In the genomic region with DNA sequence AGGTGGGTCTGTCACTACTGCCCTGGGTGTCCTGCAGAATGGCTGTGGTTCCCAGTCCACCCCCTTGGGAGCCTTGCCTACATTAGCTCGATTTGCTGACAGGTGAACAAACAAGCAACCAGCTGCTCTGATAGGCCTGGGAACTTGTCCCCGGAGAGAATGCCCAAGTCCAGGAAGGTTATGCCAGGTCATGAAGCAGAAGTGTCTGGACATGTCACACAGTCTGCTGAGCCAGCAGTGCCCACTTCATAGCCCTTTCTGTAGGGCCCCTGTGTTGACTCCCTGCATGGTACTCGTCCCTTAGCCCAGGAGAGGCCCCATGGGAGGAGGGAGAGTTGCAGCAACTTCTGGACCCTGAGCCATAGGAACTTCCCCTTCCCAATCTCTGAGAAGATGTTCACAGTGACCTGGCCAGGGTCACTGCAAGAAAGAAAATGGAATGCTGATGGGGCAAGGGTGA, we compare ENCODE assay signal across 1 cellular context.
TF ChIP-seq lines count a peak whose summit lies in the region.

No MANE protein-coding gene starts in this region.

TF ChIP-seq in HepG2, 621 proteins besides CTCF, POLR2A, EP300 and RAD21 (continued from another document and continues in another):
- TF ChIP-seq, protein P1, sequence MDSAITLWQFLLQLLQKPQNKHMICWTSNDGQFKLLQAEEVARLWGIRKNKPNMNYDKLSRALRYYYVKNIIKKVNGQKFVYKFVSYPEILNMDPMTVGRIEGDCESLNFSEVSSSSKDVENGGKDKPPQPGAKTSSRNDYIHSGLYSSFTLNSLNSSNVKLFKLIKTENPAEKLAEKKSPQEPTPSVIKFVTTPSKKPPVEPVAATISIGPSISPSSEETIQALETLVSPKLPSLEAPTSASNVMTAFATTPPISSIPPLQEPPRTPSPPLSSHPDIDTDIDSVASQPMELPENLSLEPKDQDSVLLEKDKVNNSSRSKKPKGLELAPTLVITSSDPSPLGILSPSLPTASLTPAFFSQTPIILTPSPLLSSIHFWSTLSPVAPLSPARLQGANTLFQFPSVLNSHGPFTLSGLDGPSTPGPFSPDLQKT (CRISPR knock-in tag; IDR thresholded peaks at IDR 0.05; ENCODE audit: borderline replicate concordance): no peak
- no peak for TF ChIP-seq HDAC1 (CRISPR knock-in tag; IDR thresholded peaks at IDR 0.05)
- TF ChIP-seq, protein P2, sequence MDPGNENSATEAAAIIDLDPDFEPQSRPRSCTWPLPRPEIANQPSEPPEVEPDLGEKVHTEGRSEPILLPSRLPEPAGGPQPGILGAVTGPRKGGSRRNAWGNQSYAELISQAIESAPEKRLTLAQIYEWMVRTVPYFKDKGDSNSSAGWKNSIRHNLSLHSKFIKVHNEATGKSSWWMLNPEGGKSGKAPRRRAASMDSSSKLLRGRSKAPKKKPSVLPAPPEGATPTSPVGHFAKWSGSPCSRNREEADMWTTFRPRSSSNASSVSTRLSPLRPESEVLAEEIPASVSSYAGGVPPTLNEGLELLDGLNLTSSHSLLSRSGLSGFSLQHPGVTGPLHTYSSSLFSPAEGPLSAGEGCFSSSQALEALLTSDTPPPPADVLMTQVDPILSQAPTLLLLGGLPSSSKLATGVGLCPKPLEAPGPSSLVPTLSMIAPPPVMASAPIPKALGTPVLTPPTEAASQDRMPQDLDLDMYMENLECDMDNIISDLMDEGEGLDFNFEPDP (CRISPR knock-in tag; conservative IDR thresholded peaks at IDR 0.05): no peak
- no peak for TF ChIP-seq SPEN (CRISPR knock-in tag; IDR thresholded peaks at IDR 0.05; ENCODE audit: low read depth)
- no peak for TF ChIP-seq HDAC6 (IDR thresholded peaks at IDR 0.05; ENCODE audit: low read depth, low read length)
- TF ChIP-seq TAF15 (IDR thresholded peaks at IDR 0.05; ENCODE audit: low read depth, low read length, poor library complexity, severe bottlenecking): no peak
- TF ChIP-seq SAFB2 (CRISPR knock-in tag; IDR thresholded peaks at IDR 0.05; ENCODE audit: borderline replicate concordance, low read depth): no peak
- TF ChIP-seq LCORL (IDR thresholded peaks at IDR 0.05): no peak
- no peak for TF ChIP-seq LCORL (CRISPR knock-in tag; IDR thresholded peaks at IDR 0.05)
- TF ChIP-seq ZZZ3 (CRISPR knock-in tag; IDR thresholded peaks at IDR 0.05; ENCODE audit: borderline replicate concordance): no peak
- TF ChIP-seq, protein P3, sequence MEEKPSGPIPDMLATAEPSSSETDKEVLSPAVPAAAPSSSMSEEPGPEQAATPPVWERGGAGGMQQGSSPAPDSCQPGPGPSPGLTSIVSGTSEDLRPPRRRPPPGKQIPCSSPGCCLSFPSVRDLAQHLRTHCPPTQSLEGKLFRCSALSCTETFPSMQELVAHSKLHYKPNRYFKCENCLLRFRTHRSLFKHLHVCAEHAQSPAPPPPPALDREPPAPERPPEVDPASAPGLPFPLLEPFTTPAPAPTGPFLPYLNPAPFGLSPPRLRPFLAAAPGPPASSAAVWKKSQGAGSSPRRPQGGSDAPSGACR (CRISPR knock-in tag; IDR thresholded peaks at IDR 0.05): no peak
- TF ChIP-seq, protein P4, sequence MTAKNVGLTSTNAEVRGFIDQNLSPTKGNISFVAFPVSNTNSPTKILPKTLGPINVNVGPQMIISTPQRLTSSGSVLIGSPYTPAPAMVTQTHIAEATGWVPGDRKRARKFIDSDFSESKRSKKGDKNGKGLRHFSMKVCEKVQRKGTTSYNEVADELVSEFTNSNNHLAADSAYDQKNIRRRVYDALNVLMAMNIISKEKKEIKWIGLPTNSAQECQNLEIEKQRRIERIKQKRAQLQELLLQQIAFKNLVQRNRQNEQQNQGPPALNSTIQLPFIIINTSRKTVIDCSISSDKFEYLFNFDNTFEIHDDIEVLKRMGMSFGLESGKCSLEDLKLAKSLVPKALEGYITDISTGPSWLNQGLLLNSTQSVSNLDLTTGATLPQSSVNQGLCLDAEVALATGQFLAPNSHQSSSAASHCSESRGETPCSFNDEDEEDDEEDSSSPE (CRISPR knock-in tag; IDR thresholded peaks at IDR 0.05): no peak
- no peak for TF ChIP-seq RBM22 (optimal IDR thresholded peaks at IDR 0.05; ENCODE audit: low read length)
- no peak for TF ChIP-seq CAMTA2 (CRISPR knock-in tag; IDR thresholded peaks at IDR 0.05; ENCODE audit: borderline replicate concordance)
- TF ChIP-seq, protein P5, sequence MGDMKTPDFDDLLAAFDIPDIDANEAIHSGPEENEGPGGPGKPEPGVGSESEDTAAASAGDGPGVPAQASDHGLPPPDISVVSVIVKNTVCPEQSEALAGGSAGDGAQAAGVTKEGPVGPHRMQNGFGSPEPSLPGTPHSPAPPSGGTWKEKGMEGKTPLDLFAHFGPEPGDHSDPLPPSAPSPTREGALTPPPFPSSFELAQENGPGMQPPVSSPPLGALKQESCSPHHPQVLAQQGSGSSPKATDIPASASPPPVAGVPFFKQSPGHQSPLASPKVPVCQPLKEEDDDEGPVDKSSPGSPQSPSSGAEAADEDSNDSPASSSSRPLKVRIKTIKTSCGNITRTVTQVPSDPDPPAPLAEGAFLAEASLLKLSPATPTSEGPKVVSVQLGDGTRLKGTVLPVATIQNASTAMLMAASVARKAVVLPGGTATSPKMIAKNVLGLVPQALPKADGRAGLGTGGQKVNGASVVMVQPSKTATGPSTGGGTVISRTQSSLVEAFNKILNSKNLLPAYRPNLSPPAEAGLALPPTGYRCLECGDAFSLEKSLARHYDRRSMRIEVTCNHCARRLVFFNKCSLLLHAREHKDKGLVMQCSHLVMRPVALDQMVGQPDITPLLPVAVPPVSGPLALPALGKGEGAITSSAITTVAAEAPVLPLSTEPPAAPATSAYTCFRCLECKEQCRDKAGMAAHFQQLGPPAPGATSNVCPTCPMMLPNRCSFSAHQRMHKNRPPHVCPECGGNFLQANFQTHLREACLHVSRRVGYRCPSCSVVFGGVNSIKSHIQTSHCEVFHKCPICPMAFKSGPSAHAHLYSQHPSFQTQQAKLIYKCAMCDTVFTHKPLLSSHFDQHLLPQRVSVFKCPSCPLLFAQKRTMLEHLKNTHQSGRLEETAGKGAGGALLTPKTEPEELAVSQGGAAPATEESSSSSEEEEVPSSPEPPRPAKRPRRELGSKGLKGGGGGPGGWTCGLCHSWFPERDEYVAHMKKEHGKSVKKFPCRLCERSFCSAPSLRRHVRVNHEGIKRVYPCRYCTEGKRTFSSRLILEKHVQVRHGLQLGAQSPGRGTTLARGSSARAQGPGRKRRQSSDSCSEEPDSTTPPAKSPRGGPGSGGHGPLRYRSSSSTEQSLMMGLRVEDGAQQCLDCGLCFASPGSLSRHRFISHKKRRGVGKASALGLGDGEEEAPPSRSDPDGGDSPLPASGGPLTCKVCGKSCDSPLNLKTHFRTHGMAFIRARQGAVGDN (CRISPR knock-in tag; IDR thresholded peaks at IDR 0.05): peak; percentile 45; the same call in 1 of the 2 replicates
- peak; percentile 36; the same call in 1 of the 2 replicates for TF ChIP-seq NR2F6 (IDR thresholded peaks at IDR 0.05)
- peak; percentile 41; the same call in 1 of the 2 replicates for TF ChIP-seq NR2F6 (CRISPR knock-in tag; IDR thresholded peaks at IDR 0.05)
- TF ChIP-seq FOXM1 (CRISPR knock-in tag; IDR thresholded peaks at IDR 0.05): no peak
- TF ChIP-seq KDM3A (CRISPR knock-in tag; IDR thresholded peaks at IDR 0.05; ENCODE audit: low read depth): no peak
- TF ChIP-seq ZNF703 (CRISPR knock-in tag; IDR thresholded peaks at IDR 0.05; ENCODE audit: borderline replicate concordance): no peak
- no peak for TF ChIP-seq ATF7 (IDR thresholded peaks at IDR 0.05)
- no peak for TF ChIP-seq ATF7 (CRISPR knock-in tag; IDR thresholded peaks at IDR 0.05)
- TF ChIP-seq FOXJ3 (CRISPR knock-in tag; IDR thresholded peaks at IDR 0.05; ENCODE audit: borderline replicate concordance): no peak
- no peak for TF ChIP-seq ZNF782 (CRISPR knock-in tag; IDR thresholded peaks at IDR 0.05; ENCODE audit: borderline replicate concordance)
- no peak for TF ChIP-seq ZNF367 (CRISPR knock-in tag; IDR thresholded peaks at IDR 0.05; ENCODE audit: borderline replicate concordance)
- TF ChIP-seq, protein P6, sequence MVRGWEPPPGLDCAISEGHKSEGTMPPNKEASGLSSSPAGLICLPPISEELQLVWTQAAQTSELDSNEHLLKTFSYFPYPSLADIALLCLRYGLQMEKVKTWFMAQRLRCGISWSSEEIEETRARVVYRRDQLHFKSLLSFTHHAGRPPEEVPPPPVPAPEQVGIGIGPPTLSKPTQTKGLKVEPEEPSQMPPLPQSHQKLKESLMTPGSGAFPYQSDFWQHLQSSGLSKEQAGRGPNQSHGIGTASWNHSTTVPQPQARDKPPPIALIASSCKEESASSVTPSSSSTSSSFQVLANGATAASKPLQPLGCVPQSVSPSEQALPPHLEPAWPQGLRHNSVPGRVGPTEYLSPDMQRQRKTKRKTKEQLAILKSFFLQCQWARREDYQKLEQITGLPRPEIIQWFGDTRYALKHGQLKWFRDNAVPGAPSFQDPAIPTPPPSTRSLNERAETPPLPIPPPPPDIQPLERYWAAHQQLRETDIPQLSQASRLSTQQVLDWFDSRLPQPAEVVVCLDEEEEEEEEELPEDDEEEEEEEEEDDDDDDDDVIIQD (CRISPR knock-in tag; IDR thresholded peaks at IDR 0.05; ENCODE audit: low read depth): no peak; the same call in 1 of the 2 replicates
- TF ChIP-seq, protein P7, sequence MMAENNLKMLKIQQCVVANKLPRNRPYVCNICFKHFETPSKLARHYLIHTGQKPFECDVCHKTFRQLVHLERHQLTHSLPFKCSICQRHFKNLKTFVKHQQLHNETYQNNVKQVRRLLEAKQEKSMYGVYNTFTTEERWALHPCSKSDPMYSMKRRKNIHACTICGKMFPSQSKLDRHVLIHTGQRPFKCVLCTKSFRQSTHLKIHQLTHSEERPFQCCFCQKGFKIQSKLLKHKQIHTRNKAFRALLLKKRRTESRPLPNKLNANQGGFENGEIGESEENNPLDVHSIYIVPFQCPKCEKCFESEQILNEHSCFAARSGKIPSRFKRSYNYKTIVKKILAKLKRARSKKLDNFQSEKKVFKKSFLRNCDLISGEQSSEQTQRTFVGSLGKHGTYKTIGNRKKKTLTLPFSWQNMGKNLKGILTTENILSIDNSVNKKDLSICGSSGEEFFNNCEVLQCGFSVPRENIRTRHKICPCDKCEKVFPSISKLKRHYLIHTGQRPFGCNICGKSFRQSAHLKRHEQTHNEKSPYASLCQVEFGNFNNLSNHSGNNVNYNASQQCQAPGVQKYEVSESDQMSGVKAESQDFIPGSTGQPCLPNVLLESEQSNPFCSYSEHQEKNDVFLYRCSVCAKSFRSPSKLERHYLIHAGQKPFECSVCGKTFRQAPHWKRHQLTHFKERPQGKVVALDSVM (CRISPR knock-in tag; IDR thresholded peaks at IDR 0.05): no peak
- TF ChIP-seq SNAI1 (CRISPR knock-in tag; IDR thresholded peaks at IDR 0.05; ENCODE audit: borderline replicate concordance): no peak
- TF ChIP-seq, protein P8, sequence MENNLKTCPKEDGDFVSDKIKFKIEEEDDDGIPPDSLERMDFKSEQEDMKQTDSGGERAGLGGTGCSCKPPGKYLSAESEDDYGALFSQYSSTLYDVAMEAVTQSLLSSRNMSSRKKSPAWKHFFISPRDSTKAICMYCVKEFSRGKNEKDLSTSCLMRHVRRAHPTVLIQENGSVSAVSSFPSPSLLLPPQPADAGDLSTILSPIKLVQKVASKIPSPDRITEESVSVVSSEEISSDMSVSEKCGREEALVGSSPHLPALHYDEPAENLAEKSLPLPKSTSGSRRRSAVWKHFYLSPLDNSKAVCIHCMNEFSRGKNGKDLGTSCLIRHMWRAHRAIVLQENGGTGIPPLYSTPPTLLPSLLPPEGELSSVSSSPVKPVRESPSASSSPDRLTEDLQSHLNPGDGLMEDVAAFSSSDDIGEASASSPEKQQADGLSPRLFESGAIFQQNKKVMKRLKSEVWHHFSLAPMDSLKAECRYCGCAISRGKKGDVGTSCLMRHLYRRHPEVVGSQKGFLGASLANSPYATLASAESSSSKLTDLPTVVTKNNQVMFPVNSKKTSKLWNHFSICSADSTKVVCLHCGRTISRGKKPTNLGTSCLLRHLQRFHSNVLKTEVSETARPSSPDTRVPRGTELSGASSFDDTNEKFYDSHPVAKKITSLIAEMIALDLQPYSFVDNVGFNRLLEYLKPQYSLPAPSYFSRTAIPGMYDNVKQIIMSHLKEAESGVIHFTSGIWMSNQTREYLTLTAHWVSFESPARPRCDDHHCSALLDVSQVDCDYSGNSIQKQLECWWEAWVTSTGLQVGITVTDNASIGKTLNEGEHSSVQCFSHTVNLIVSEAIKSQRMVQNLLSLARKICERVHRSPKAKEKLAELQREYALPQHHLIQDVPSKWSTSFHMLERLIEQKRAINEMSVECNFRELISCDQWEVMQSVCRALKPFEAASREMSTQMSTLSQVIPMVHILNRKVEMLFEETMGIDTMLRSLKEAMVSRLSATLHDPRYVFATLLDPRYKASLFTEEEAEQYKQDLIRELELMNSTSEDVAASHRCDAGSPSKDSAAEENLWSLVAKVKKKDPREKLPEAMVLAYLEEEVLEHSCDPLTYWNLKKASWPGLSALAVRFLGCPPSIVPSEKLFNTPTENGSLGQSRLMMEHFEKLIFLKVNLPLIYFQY (CRISPR knock-in tag; IDR thresholded peaks at IDR 0.05; ENCODE audit: borderline replicate concordance): no peak
- no peak for TF ChIP-seq NFKB2 (CRISPR knock-in tag; IDR thresholded peaks at IDR 0.05; ENCODE audit: borderline replicate concordance)
- TF ChIP-seq, protein P9, sequence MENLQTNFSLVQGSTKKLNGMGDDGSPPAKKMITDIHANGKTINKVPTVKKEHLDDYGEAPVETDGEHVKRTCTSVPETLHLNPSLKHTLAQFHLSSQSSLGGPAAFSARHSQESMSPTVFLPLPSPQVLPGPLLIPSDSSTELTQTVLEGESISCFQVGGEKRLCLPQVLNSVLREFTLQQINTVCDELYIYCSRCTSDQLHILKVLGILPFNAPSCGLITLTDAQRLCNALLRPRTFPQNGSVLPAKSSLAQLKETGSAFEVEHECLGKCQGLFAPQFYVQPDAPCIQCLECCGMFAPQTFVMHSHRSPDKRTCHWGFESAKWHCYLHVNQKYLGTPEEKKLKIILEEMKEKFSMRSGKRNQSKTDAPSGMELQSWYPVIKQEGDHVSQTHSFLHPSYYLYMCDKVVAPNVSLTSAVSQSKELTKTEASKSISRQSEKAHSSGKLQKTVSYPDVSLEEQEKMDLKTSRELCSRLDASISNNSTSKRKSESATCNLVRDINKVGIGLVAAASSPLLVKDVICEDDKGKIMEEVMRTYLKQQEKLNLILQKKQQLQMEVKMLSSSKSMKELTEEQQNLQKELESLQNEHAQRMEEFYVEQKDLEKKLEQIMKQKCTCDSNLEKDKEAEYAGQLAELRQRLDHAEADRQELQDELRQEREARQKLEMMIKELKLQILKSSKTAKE (CRISPR knock-in tag; IDR thresholded peaks at IDR 0.05; ENCODE audit: borderline replicate concordance): 0 out of 2 replicates have a peak, but pooled peaks have one; percentile 26
- TF ChIP-seq POLR2AphosphoS2 (IDR thresholded peaks at IDR 0.05; ENCODE audit: low read depth, low read length): no peak
- no peak for TF ChIP-seq ZNF44 (CRISPR knock-in tag; IDR thresholded peaks at IDR 0.05)
- TF ChIP-seq, protein P10, sequence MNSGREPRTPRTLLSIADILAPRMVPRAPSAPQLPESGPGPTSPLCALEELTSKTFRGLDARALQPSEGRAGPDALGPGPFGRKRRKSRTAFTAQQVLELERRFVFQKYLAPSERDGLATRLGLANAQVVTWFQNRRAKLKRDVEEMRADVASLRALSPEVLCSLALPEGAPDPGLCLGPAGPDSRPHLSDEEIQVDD (CRISPR knock-in tag; IDR thresholded peaks at IDR 0.05; ENCODE audit: borderline replicate concordance): no peak
- no peak for TF ChIP-seq CBX5 (CRISPR knock-in tag; IDR thresholded peaks at IDR 0.05; ENCODE audit: borderline replicate concordance)
- TF ChIP-seq ZSCAN31 (CRISPR knock-in tag; IDR thresholded peaks at IDR 0.05; ENCODE audit: low read depth): no peak
- no peak for TF ChIP-seq GATAD1 (CRISPR knock-in tag; IDR thresholded peaks at IDR 0.05)
- TF ChIP-seq, protein P11, sequence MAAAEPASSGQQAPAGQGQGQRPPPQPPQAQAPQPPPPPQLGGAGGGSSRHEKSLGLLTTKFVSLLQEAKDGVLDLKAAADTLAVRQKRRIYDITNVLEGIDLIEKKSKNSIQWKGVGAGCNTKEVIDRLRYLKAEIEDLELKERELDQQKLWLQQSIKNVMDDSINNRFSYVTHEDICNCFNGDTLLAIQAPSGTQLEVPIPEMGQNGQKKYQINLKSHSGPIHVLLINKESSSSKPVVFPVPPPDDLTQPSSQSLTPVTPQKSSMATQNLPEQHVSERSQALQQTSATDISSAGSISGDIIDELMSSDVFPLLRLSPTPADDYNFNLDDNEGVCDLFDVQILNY (CRISPR knock-in tag; conservative IDR thresholded peaks at IDR 0.05): no peak
- no peak for TF ChIP-seq RFX5 (IDR thresholded peaks at IDR 0.05; ENCODE audit: low read depth, low read length)
